ENCODE assay signal across 9 cellular contexts in the genomic region with DNA sequence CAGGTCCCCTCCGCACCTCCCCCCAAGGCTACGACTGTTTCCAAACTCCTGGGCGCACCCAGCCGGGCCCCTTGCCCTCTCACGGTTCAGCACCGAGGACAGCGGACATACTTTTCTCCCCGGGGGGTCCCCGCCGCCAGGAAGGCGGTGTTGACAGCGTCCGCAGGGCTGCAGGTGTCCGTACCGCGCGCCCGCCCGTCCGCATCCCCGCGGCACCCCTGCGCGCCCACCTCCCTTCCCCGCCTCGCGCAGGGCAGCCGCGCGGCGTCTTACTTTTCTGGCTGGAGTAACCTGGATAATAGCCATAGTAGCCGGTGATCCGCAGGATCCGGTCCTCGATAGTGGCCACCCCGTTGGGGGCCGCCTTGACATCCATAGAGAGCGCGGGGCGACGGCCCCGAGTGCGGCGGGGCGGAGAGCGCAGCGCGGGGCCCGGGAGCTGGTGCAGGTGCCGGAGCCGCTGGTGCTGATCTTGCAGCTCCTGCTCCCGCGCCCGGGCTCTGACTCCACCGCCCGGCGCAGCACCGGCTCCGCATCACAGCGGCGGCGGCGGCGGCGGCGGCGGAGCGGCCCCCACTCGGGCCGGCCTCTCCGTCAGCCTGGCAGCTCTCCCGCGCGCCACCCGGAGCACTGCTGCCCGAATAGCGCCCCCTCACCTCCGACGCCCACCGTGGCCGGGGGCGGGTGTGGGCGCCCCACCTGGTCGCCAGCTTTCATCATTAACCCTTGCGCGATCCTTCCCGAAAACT. TPM values are rescaled to one million over a fixed set of nuclear protein-coding genes. Genes with fewer than 3 reads are reported as not detected.
DNase-seq lines count a peak whose midpoint lies in the region; ATAC-seq and TF ChIP-seq lines count a peak whose summit lies in the region.
"Had no signal": no experiment of that assay in that cellular context is flagged by ENCODE, and none has a peak within 500 bp of the region (broad histone marks: within the 10 kb centered on the region; RNA-seq: fewer than 3 reads in every experiment).

A gene (minus strand): TSS at position 643 of the 749 bp plus-strand sequence.

- CTCF ChIA-PET in activated CD4-positive, alpha-beta T cell treated with anti-CD3 and anti-CD28 coated beads for 36 hours (lab: Charles Lee): no interaction called here

- DNase-seq in activated CD4-positive, alpha-beta T cell treated with anti-CD3 and anti-CD28 coated beads for 36 hours: peak; percentile 18
- DNase-seq in activated CD4-positive, alpha-beta T cell treated with anti-CD3 and anti-CD28 coated beads for 4 hours: no peak
- DNase-seq in ascending aorta (ENCODE audit: low spot score in 2 of 2) (peak in 1 of 2 donors; percentile 63), iPS-NIHi7 (ENCODE audit: extremely low spot score) (peak; percentile 87), tibial artery (peak in 1 of 2 donors; percentile 64), tibial nerve (ENCODE audit: low spot score in 2 of 2) (no peak)
- DNase-seq in activated naive CD4-positive, alpha-beta T cell (lab: John Stamatoyannopoulos, UW): no peak

- ATAC-seq in activated CD4-positive, alpha-beta T cell treated with anti-CD3 and anti-CD28 coated beads for 36 hours: no peak
- ATAC-seq in GM21447 (IDR thresholded peaks at IDR 0.05; ENCODE audit: unreplicated experiment): no peak
- ATAC-seq: Panc1 had no signal

- peaks cover 30% of the 10 kb centered on the region for H3K27me3 Mint-ChIP-seq in activated CD4-positive, alpha-beta T cell treated with anti-CD3 and anti-CD28 coated beads for 36 hours

- H3K27me3 ChIP-seq in ascending aorta: no peaks in the 10 kb centered on the region
- peaks cover 6 to 42% of the 10 kb centered on the region in 2 donors for H3K27me3 ChIP-seq in tibial artery
- peaks cover 0 to 43% of the 10 kb centered on the region in 2 donors for H3K27me3 ChIP-seq in tibial nerve

- TF ChIP-seq EP300 in tibial nerve (IDR thresholded peaks at IDR 0.05): no peak

- no peaks in the 10 kb centered on the region for H3K36me3 ChIP-seq in ascending aorta
- no peaks in the 10 kb centered on the region for H3K36me3 ChIP-seq in tibial artery
- H3K36me3 ChIP-seq in tibial nerve: no peaks in the 10 kb centered on the region

- POLR2A ChIA-PET in activated CD4-positive, alpha-beta T cell treated with anti-CD3 and anti-CD28 coated beads for 36 hours (lab: Charles Lee): no interaction called here

- H3K4me3 Mint-ChIP-seq in activated CD4-positive, alpha-beta T cell treated with anti-CD3 and anti-CD28 coated beads for 36 hours: no peak within 1 kb of the TSS

- no peak for TF ChIP-seq POLR2A in tibial nerve (IDR thresholded peaks at IDR 0.05)

- H3K9me3 Mint-ChIP-seq in activated CD4-positive, alpha-beta T cell treated with anti-CD3 and anti-CD28 coated beads for 36 hours (ENCODE audit: low read depth): no peaks in the 10 kb centered on the region

- H3K9me3 ChIP-seq in ascending aorta (no peaks in the 10 kb centered on the region), tibial artery (no peaks in the 10 kb centered on the region), tibial nerve (no peaks in the 10 kb centered on the region)

- H3K4me1 ChIP-seq in ascending aorta (no peaks in the 10 kb centered on the region), tibial artery (peaks cover 0 to 20% (median 16%) of the 10 kb centered on the region in 4 donors), tibial nerve (peaks cover 0 to 21% (median 9%) of the 10 kb centered on the region in 4 donors)

- 1 to 4% methylated on average over 16 to 51 of the region's 87 CpGs for WGBS in tibial nerve, 2 donors

- no peak for TF ChIP-seq CTCF in ascending aorta (IDR thresholded peaks at IDR 0.05)
- TF ChIP-seq CTCF in tibial artery (IDR thresholded peaks at IDR 0.05): no peak
- TF ChIP-seq CTCF in tibial nerve (IDR thresholded peaks at IDR 0.05): no peak

- H3K4me1 Mint-ChIP-seq in activated CD4-positive, alpha-beta T cell treated with anti-CD3 and anti-CD28 coated beads for 36 hours: no peaks in the 10 kb centered on the region

- no peak within 1 kb of the TSS for H3K27ac Mint-ChIP-seq in activated CD4-positive, alpha-beta T cell treated with anti-CD3 and anti-CD28 coated beads for 36 hours

- peak within 1 kb of the TSS; percentile 44 to 61 for H3K4me3 ChIP-seq in ascending aorta
- peak within 1 kb of the TSS; percentile 36 to 52 for H3K4me3 ChIP-seq in tibial artery
- peak within 1 kb of the TSS in 1 of 4 donors; percentile 29 for H3K4me3 ChIP-seq in tibial nerve

- intact Hi-C loops in activated CD4-positive, alpha-beta T cell treated with anti-CD3 and anti-CD28 coated beads for 36 hours (cut with DNase I, micrococcal nuclease): no loop called here
- intact Hi-C loops in ascending aorta (cut with DNase I): no loop called here
- intact Hi-C loops in tibial artery (cut with DNase I; ENCODE audit: low total_unique reads): no loop called here

- no peaks in the 10 kb centered on the region for H3K36me3 Mint-ChIP-seq in activated CD4-positive, alpha-beta T cell treated with anti-CD3 and anti-CD28 coated beads for 36 hours (ENCODE audit: low read depth)

- no peak within 1 kb of the TSS for H3K27ac ChIP-seq in ascending aorta
- no peak within 1 kb of the TSS for H3K27ac ChIP-seq in tibial artery
- no peak within 1 kb of the TSS for H3K27ac ChIP-seq in tibial nerve

RNA-seq across cellular contexts. Expression of the gene that starts here (rescaled TPM):
- total RNA-seq in activated CD4-positive, alpha-beta T cell treated with anti-CD3 and anti-CD28 coated beads for 36 hours: not detected
- total RNA-seq in ascending aorta (not detected), tibial nerve (not detected)

Comparison
In these comparisons a context has a peak if more than half of its experiments do, and no peak if none do; other contexts are left out.
1. Peak in DNase-seq in activated CD4-positive, alpha-beta T cell treated with anti-CD3 and anti-CD28 coated beads for 36 hours; RNA of the gene not detected or under 1 TPM.